In the genomic region with DNA sequence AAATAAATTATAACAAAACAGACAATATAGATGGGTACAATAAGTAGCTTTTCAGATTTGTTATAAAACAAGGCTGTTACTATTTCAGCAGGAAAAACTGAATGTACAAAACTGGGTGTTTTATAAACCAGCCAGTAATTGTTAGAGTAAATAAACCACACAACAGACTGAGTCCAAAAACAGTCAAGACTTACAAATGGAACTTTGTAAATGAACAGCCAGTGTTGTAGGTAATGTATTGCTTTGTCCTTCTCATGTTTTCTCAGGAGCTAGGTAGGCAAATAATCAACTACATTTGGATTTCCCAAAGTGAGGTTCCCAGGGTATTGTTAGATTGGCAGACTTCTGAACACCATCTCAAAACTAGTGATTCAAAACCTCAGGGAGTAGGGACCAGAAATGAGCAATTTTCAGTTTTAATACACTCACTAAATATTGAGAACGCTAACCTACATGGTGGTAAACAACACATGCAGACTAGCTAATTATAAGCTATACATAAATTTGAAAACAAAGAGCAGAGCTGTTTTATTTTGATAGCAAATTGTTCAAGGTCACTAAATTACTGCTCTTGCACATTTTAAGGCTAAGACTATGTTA, we compare ENCODE assay signal across 13 cellular contexts. TPM values are rescaled to one million over a fixed set of nuclear protein-coding genes. Genes with fewer than 3 reads are reported as not detected.
DNase-seq lines count a peak whose midpoint lies in the region; ATAC-seq and FAIRE-seq lines count a peak whose summit lies in the region.
"Had no signal": no experiment of that assay in that cellular context is flagged by ENCODE, and none has a peak within 500 bp of the region (broad histone marks: within the 10 kb centered on the region; RNA-seq: fewer than 3 reads in every experiment).

No MANE protein-coding gene starts in this region.

- peaks cover 63 to 77% of the 10 kb centered on the region in 2 donors for H3K36me3 Mint-ChIP-seq in CD4-positive, alpha-beta memory T cell

- FAIRE-seq in GM18507 (lab: Jason Lieb, UNC): peak; percentile 56

- DNase-seq in GM18507 (ENCODE audit: extremely low spot score, insufficient read length, low read depth) (no peak), left lobe of liver (ENCODE audit: low spot score) (no peak), left ventricle myocardium superior (no peak)
- no peak for DNase-seq in CD4-positive, alpha-beta memory T cell
- DNase-seq in effector CD4-positive, alpha-beta T cell: no peak
- DNase-seq: activated T-cell treated with anti-CD3 and anti-CD28 coated beads, Interleukin-2, amount 50 U/mL, for 4 hours; erythroblast; NCI-H146; NCI-H526 treated with DMSO at 0.1 percent for 48 hours; psoas muscle; T-cell had no signal

- no peaks in the 10 kb centered on the region for H3K36me3 ChIP-seq in CD4-positive, alpha-beta memory T cell (ENCODE audit: insufficient read depth, low read length)

- no peak overlapping the region for H3K27ac ChIP-seq in CD4-positive, alpha-beta memory T cell (ENCODE audit: low read depth, low read length)
- H3K27ac ChIP-seq: psoas muscle had no signal

- no peaks in the 10 kb centered on the region for H3K9me3 ChIP-seq in CD4-positive, alpha-beta memory T cell (ENCODE audit: control insufficient read depth in 1 of 2, low read length in 2 of 2)

- H3K4me1 Mint-ChIP-seq in CD4-positive, alpha-beta memory T cell: peaks cover 36 to 79% (median 57%) of the 10 kb centered on the region in 4 donors

- no peak overlapping the region for H3K4me3 Mint-ChIP-seq in CD4-positive, alpha-beta memory T cell
- H3K4me3 Mint-ChIP-seq: activated T-cell treated with anti-CD3 and anti-CD28 coated beads, Interleukin-2, amount 50 U/mL, for 4 hours; T-cell had no signal

- POLR2A ChIA-PET in CD4-positive, alpha-beta memory T cell (lab: Charles Lee; ENCODE audit: partially characterized antibody): interaction anchor here (1.2 kb wide), 1 partner anchor 36 kb away, joined by 3 read pairs; a partner anchor contains a TSS

- no peaks in the 10 kb centered on the region for H3K27me3 Mint-ChIP-seq in CD4-positive, alpha-beta memory T cell
- H3K27me3 Mint-ChIP-seq: T-cell had no signal

- peak overlapping the region in 3 of 7 donors; percentile 3 to 65 (median 59) for H3K27ac Mint-ChIP-seq in CD4-positive, alpha-beta memory T cell

- peaks cover 33% of the 10 kb centered on the region for H3K4me1 ChIP-seq in CD4-positive, alpha-beta memory T cell (ENCODE audit: insufficient read depth, low read length)
- H3K4me1 ChIP-seq: psoas muscle had no signal

- H3K4me3 ChIP-seq in CD4-positive, alpha-beta memory T cell (ENCODE audit: low read length in 2 of 2): no peak overlapping the region
- H3K4me3 ChIP-seq: psoas muscle had no signal

- intact Hi-C loops in CD4-positive, alpha-beta memory T cell (cut with micrococcal nuclease): loop anchor here (5.0 kb wide), 1 partner anchor 34 kb away; no protein-coding TSS in a partner anchor
- intact Hi-C loops in left ventricle myocardium superior (cut with micrococcal nuclease): no loop called here

- H3K27me3 ChIP-seq in CD4-positive, alpha-beta memory T cell (ENCODE audit: insufficient read depth, low read length): no peaks in the 10 kb centered on the region

- H3K9me3 Mint-ChIP-seq in CD4-positive, alpha-beta memory T cell: peaks cover 0 to 9% (median 6%) of the 10 kb centered on the region in 8 donors

- ATAC-seq in GM21381 (IDR thresholded peaks at IDR 0.05; ENCODE audit: unreplicated experiment) (peak; percentile 71), HG03354 (IDR thresholded peaks at IDR 0.05; ENCODE audit: poor library complexity, severe bottlenecking, unreplicated experiment) (peak; percentile 66), left lobe of liver (peak; percentile 53), left ventricle myocardium superior (no peak)
- ATAC-seq: psoas muscle, T-cell had no signal

- CTCF ChIA-PET in CD4-positive, alpha-beta memory T cell (lab: Charles Lee; ENCODE audit: partially characterized antibody): no interaction called here

RNA-seq across cellular contexts. Expression of a gene that starts 36.2 kb away (rescaled TPM):
- 12.2 TPM for total RNA-seq in left lobe of liver
- total RNA-seq in CD4-positive, alpha-beta memory T cell: 10 to 100 TPM; 67.3 to 71.8 TPM
- polyA plus RNA-seq in CD4-positive, alpha-beta memory T cell: 10 to 100 TPM; 89.2 to 99.2 TPM
- total RNA-seq in left ventricle myocardium superior: 15.0 TPM
